Comparison of ENCODE assay signal across 15 cellular contexts in genomic region chr10:73551515-73551914, GRCh38. TPM values are rescaled to one million over a fixed set of nuclear protein-coding genes. Genes with fewer than 3 reads are reported as not detected.
DNase-seq lines count a peak whose midpoint lies in the region; ATAC-seq and TF ChIP-seq lines count a peak whose summit lies in the region.
"Had no signal": no experiment of that assay in that cellular context is flagged by ENCODE, and none has a peak within 500 bp of the region (broad histone marks: within the 10 kb centered on the region; RNA-seq: fewer than 3 reads in every experiment).

No MANE protein-coding gene starts in this region.

- no peak overlapping the region for H4K5ac ChIP-seq in IMR-90 (ENCODE audit: low read depth, low read length)

- dilution Hi-C loops in IMR-90 (cut with HindIII; ENCODE audit: low sequenced_read_pairs, unreplicated experiment), result no loop called here

- no peaks in the 10 kb centered on the region for H3K27me3 ChIP-seq in IMR-90 (ENCODE audit: control insufficient read depth, insufficient read depth, low read length)
- no peaks in the 10 kb centered on the region for H3K27me3 ChIP-seq in neuronal stem cell (ENCODE audit: control insufficient read depth in 3 of 3, insufficient read depth in 3 of 3, low read depth in 1 of 3, low read length in 3 of 3)
- H3K27me3 ChIP-seq: BLaER1 had no signal

- H2AK9ac ChIP-seq in IMR-90 (replicated peaks; ENCODE audit: low read depth, low read length, poor library complexity), result no peak overlapping the region

- H3K4me1 ChIP-seq in IMR-90 (ENCODE audit: control insufficient read depth, insufficient read depth, low read length) (no peaks in the 10 kb centered on the region), neuronal stem cell (ENCODE audit: control insufficient read depth in 2 of 2, insufficient read depth in 1 of 2, low read depth in 1 of 2, low read length in 2 of 2) (peaks cover 10 to 19% of the 10 kb centered on the region in 2 donors)
- H3K4me1 ChIP-seq: Caco-2 had no signal

- no peak overlapping the region for H2BK12ac ChIP-seq in neuronal stem cell (ENCODE audit: low read length)

- H3K4ac ChIP-seq in IMR-90 (ENCODE audit: low read depth, low read length) (no peak overlapping the region), neuronal stem cell (ENCODE audit: low read length) (no peak overlapping the region)

- no peak overlapping the region for H3K23ac ChIP-seq in IMR-90 (ENCODE audit: low read depth, low read length)
- H3K23ac ChIP-seq in neuronal stem cell (ENCODE audit: low read depth, low read length, poor library complexity), result no peak overlapping the region

- no peak for TF ChIP-seq CTCF in IMR-90 (conservative IDR thresholded peaks at IDR 0.05; ENCODE audit: low read depth, low read length)

- CTCF ChIA-PET in IMR-90 (lab: Yijun Ruan, JAX), result interaction anchor here (1.0 to 1.1 kb wide), 2 partner anchors 22 to 25 kb away, joined by 3 read pairs; no protein-coding TSS in a partner anchor

- no peak overlapping the region for H2BK20ac ChIP-seq in IMR-90 (ENCODE audit: low read depth, low read length)

- WGBS in IMR-90 (ENCODE audit: extremely low coverage in 2 of 2, insufficient read length in 1 of 2), 2 experiments, result no CpG with 5 or more reads among the region's 1 CpG
- WGBS in neuronal stem cell (ENCODE audit: extremely low coverage in 2 of 2, insufficient read length in 2 of 2, insufficient replicate concordance in 1 of 2), 2 donors, result no CpG with 5 or more reads among the region's 1 CpG

- H2AFZ ChIP-seq in IMR-90 (replicated peaks; ENCODE audit: low read length, poor library complexity) (no peak overlapping the region), neuronal stem cell (ENCODE audit: low read length) (no peak overlapping the region)

- H3K4me3 ChIP-seq in IMR-90 (ENCODE audit: insufficient read depth, low read depth, low read length), result no peak overlapping the region
- no peak overlapping the region for H3K4me3 ChIP-seq in neuronal stem cell (ENCODE audit: low read length in 2 of 2)
- H3K4me3 ChIP-seq: BLaER1 had no signal

- POLR2A ChIA-PET in IMR-90 (lab: Charles Lee; ENCODE audit: unreplicated experiment), result no interaction called here

- H3K27ac ChIP-seq in IMR-90 (ENCODE audit: insufficient read depth, low read length), result no peak overlapping the region
- H3K27ac ChIP-seq in cingulate gyrus (ENCODE audit: low read depth, low read length), result peak overlapping the region; percentile 74
- H3K27ac ChIP-seq in neuronal stem cell (replicated peaks; ENCODE audit: low read length), result peak overlapping the region; percentile 96
- peak overlapping the region; percentile 98 for H3K27ac ChIP-seq in temporal lobe (ENCODE audit: low read depth, low read length)
- H3K27ac ChIP-seq: BLaER1 had no signal

- H2BK120ac ChIP-seq in IMR-90 (ENCODE audit: low read depth, low read length), result no peak overlapping the region
- no peak overlapping the region for H2BK120ac ChIP-seq in neuronal stem cell (ENCODE audit: low read depth, low read length)

- H3K56ac ChIP-seq in IMR-90 (ENCODE audit: extremely low read depth, insufficient read depth, low read length), result no peak overlapping the region

- in situ Hi-C loops in IMR-90 (cut with MboI; ENCODE audit: low sequenced_read_pairs), result no loop called here

- H3K9me3 ChIP-seq in IMR-90 (ENCODE audit: control insufficient read depth, insufficient read depth, low read length) (no peaks in the 10 kb centered on the region), neuronal stem cell (replicated peaks in 1 of 2; ENCODE audit: control insufficient read depth in 2 of 2, insufficient read depth in 1 of 2, low read depth in 1 of 2, low read length in 2 of 2) (no peaks in the 10 kb centered on the region)
- H3K9me3 ChIP-seq: BLaER1, Caco-2 had no signal

- H3K9ac ChIP-seq in IMR-90 (ENCODE audit: low read depth, low read length), result no peak overlapping the region
- no peak overlapping the region for H3K9ac ChIP-seq in neuronal stem cell (ENCODE audit: low read depth, low read length, poor library complexity)
- H3K9ac ChIP-seq: BLaER1 had no signal

- no peak for TF ChIP-seq POLR2A in IMR-90 (IDR thresholded peaks at IDR 0.05; ENCODE audit: low read depth, low read length)

- H2BK15ac ChIP-seq in IMR-90 (ENCODE audit: low read depth, low read length), result no peak overlapping the region
- no peak overlapping the region for H2BK15ac ChIP-seq in neuronal stem cell (ENCODE audit: low read length)

- H3K36me3 ChIP-seq in IMR-90 (ENCODE audit: control insufficient read depth, insufficient read depth, low read length), result no peaks in the 10 kb centered on the region
- H3K36me3 ChIP-seq in neuronal stem cell (replicated peaks in 1 of 2; ENCODE audit: control insufficient read depth in 2 of 2, insufficient read depth in 2 of 2, low read length in 2 of 2), result peaks cover 2 to 6% of the 10 kb centered on the region in 2 donors
- H3K36me3 ChIP-seq: BLaER1 had no signal

- no peaks in the 10 kb centered on the region for H4K20me1 ChIP-seq in IMR-90 (ENCODE audit: insufficient read depth, low read length)
- H4K20me1 ChIP-seq: BLaER1 had no signal

- H4K8ac ChIP-seq in IMR-90 (ENCODE audit: low read depth in 2 of 2, low read length in 2 of 2), result no peak overlapping the region
- no peak overlapping the region for H4K8ac ChIP-seq in neuronal stem cell (ENCODE audit: low read depth, low read length)

- H4K91ac ChIP-seq in IMR-90 (ENCODE audit: insufficient read depth, low read depth, low read length) (no peak overlapping the region), neuronal stem cell (ENCODE audit: low read depth, low read length, poor library complexity) (no peak overlapping the region)

- no peak for ATAC-seq in IMR-90 (ENCODE audit: low read depth)

- H3K79me1 ChIP-seq in IMR-90 (ENCODE audit: low read depth in 1 of 2, low read length in 2 of 2), result no peaks in the 10 kb centered on the region
- H3K79me1 ChIP-seq in neuronal stem cell (ENCODE audit: low read depth, low read length), result peaks cover 3% of the 10 kb centered on the region

- intact Hi-C loops in IMR-90 (cut with micrococcal nuclease), result loop anchor here (5.0 kb wide), 1 partner anchor 61 kb away; no protein-coding TSS in a partner anchor

- no peaks in the 10 kb centered on the region for H3K9me1 ChIP-seq in IMR-90 (ENCODE audit: insufficient read depth, low read length)

- H3K18ac ChIP-seq in IMR-90 (ENCODE audit: low read depth, low read length) (no peak overlapping the region), neuronal stem cell (ENCODE audit: low read length) (no peak overlapping the region)

- DNase-seq in IMR-90 (no peak), neuronal stem cell (ENCODE audit: low spot score) (no peak), NCI-H1092 (lab: John Stamatoyannopoulos, UW) (no peak), NCI-H2107 (lab: John Stamatoyannopoulos, UW) (no peak), GM19240 (ENCODE audit: insufficient read length, low spot score) (no peak)
- no peak for DNase-seq in stimulated activated CD4-positive, alpha-beta T cell treated with anti-CD3 and anti-CD28 coated beads, Interleukin-1b, Interleukin-23, amount 100 ng/mL, for 48 hours
- DNase-seq: AML-193; Caco-2; CD8-positive, alpha-beta memory T cell; DND-41; GDM1; HCEC 1CT had no signal

- H2BK5ac ChIP-seq in IMR-90 (ENCODE audit: low read depth, low read length, poor library complexity, severe bottlenecking) (no peak overlapping the region), neuronal stem cell (ENCODE audit: low read length) (no peak overlapping the region)

- no peak overlapping the region for H2AK5ac ChIP-seq in IMR-90 (ENCODE audit: low read depth, low read length)
- no peak overlapping the region for H2AK5ac ChIP-seq in neuronal stem cell (ENCODE audit: low read depth, low read length)

- no TSS peak for BruUV-seq in IMR-90 (replicated peaks; lab: Mats Ljungman, UMichigan)

- TF ChIP-seq RAD21 in IMR-90 (IDR thresholded peaks at IDR 0.05; ENCODE audit: low read length), result no peak

- H3K14ac ChIP-seq in IMR-90 (replicated peaks; ENCODE audit: low read depth, low read length) (no peak overlapping the region), neuronal stem cell (ENCODE audit: low read length) (no peak overlapping the region)

- H3K4me2 ChIP-seq in IMR-90 (ENCODE audit: low read depth, low read length) (no peak overlapping the region), neuronal stem cell (ENCODE audit: insufficient read depth, low read length, poor library complexity, severe bottlenecking) (no peak overlapping the region)
- H3K4me2 ChIP-seq: BLaER1 had no signal

TF ChIP-seq in IMR-90, 13 proteins besides CTCF, POLR2A, EP300 and RAD21:
- TF ChIP-seq MAFK (IDR thresholded peaks at IDR 0.05; ENCODE audit: low read depth, low read length), result peak; percentile 73
- TF ChIP-seq USF2 (IDR thresholded peaks at IDR 0.05; ENCODE audit: low read depth, low read length), result no peak
- TF ChIP-seq MAZ (IDR thresholded peaks at IDR 0.05; ENCODE audit: borderline replicate concordance, low read depth, low read length), result no peak
- TF ChIP-seq CEBPB (IDR thresholded peaks at IDR 0.05; ENCODE audit: low read depth, low read length), result no peak

RNA-seq across cellular contexts. Expression of gene USP54, which starts 39.6 kb away (rescaled TPM):
- total RNA-seq in IMR-90 (2012; rRNA removed) (7.9 and 8.9 TPM in 2 replicates), temporal lobe (29.3 TPM)
- polyA plus RNA-seq in IMR-90 (2012; rRNA removed), result 4.0 and 4.5 TPM in 2 replicates
- 1.1 and 1.8 TPM in 2 replicates for polyA plus RNA-seq in IMR-90 (2012; cell fraction: cytosol; rRNA removed)
- polyA plus RNA-seq in IMR-90 (2012; cell fraction: nucleus; rRNA removed; ENCODE audit: low replicate concordance), result 4.1 and 7.2 TPM in 2 replicates
- 80.7 TPM for polyA plus RNA-seq in neuronal stem cell (2013, experiment 1 of 2)
- polyA plus RNA-seq in neuronal stem cell (2013, experiment 2 of 2), result 79.9 TPM

RNA-seq across cellular contexts. Expression of gene PPP3CB, which starts 55.7 kb away (rescaled TPM):
- total RNA-seq in IMR-90 (2012; rRNA removed) (22.9 and 40.0 TPM in 2 replicates), temporal lobe (168 TPM)
- 26.4 and 36.4 TPM in 2 replicates for polyA plus RNA-seq in IMR-90 (2012; rRNA removed)
- polyA plus RNA-seq in IMR-90 (2012; cell fraction: cytosol; rRNA removed), result 9.5 and 34.7 TPM in 2 replicates
- 7.7 and 38.3 TPM in 2 replicates for polyA plus RNA-seq in IMR-90 (2012; cell fraction: nucleus; rRNA removed; ENCODE audit: low replicate concordance)
- polyA plus RNA-seq in neuronal stem cell (2013, experiment 1 of 2), result 31.0 TPM
- 30.9 TPM for polyA plus RNA-seq in neuronal stem cell (2013, experiment 2 of 2)
